Comparison of ENCODE assay signal across 23 cellular contexts in genomic region chr18:45324081-45324480, GRCh38.
DNase-seq lines count a peak whose midpoint lies in the region; ATAC-seq and TF ChIP-seq lines count a peak whose summit lies in the region.
"Had no signal": no experiment of that assay in that cellular context is flagged by ENCODE, and none has a peak within 500 bp of the region (broad histone marks: within the 10 kb centered on the region; RNA-seq: fewer than 3 reads in every experiment).

No MANE protein-coding gene starts in this region.

- no peak overlapping the region for H3K27ac Mint-ChIP-seq in CD8-positive, alpha-beta memory T cell
- H3K27ac Mint-ChIP-seq: activated CD4-positive, alpha-beta memory T cell treated with anti-CD3 and anti-CD28 coated beads, Interleukin-2, amount 10 ng/mL, durations not matched to agents 7 days and 5 days; activated naive CD4-positive, alpha-beta T cell treated with anti-CD3 and anti-CD28 coated beads for 36 hours; memory B cell; T-helper 2 cell treated with Interferon-gamma antibody and Interleukin-4, amounts not matched to agents 5 μg/mL and 100 μg/mL, for 36 hours had no signal

- no peak overlapping the region for H2AFZ ChIP-seq in neuronal stem cell (ENCODE audit: low read length)

- H2AK5ac ChIP-seq in neuronal stem cell (ENCODE audit: low read depth, low read length): no peak overlapping the region

- H3K9me3 Mint-ChIP-seq in CD8-positive, alpha-beta memory T cell: no peaks in the 10 kb centered on the region
- H3K9me3 Mint-ChIP-seq: activated CD4-positive, alpha-beta memory T cell treated with anti-CD3 and anti-CD28 coated beads, Interleukin-2, amount 10 ng/mL, durations not matched to agents 7 days and 5 days; activated naive CD4-positive, alpha-beta T cell treated with anti-CD3 and anti-CD28 coated beads for 36 hours; memory B cell; T-helper 2 cell treated with Interferon-gamma antibody and Interleukin-4, amounts not matched to agents 5 μg/mL and 100 μg/mL, for 36 hours had no signal

- no peak overlapping the region for H3K4me2 ChIP-seq in neuronal stem cell (ENCODE audit: insufficient read depth, low read length, poor library complexity, severe bottlenecking)
- H3K4me2 ChIP-seq: BLaER1 had no signal

- no peak overlapping the region for H2BK15ac ChIP-seq in neuronal stem cell (ENCODE audit: low read length)

- no peak for ATAC-seq in thoracic aorta (ENCODE audit: insufficient number of reproducible peaks, low FRiP score, low read depth)
- no peak for ATAC-seq in HG03135 (IDR thresholded peaks at IDR 0.05; ENCODE audit: unreplicated experiment)

- H3K9ac ChIP-seq in neuronal stem cell (ENCODE audit: low read depth, low read length, poor library complexity): no peak overlapping the region
- H3K9ac ChIP-seq: BLaER1 had no signal

- POLR2A ChIA-PET in RWPE1 (lab: Yijun Ruan, JAX; ENCODE audit: low non-redundant PET): no interaction called here
- POLR2A ChIA-PET in CD8-positive, alpha-beta memory T cell (lab: Charles Lee): no interaction called here

- H3K36me3 Mint-ChIP-seq in CD8-positive, alpha-beta memory T cell: no peaks in the 10 kb centered on the region
- H3K36me3 Mint-ChIP-seq: memory B cell had no signal

- H2BK120ac ChIP-seq in neuronal stem cell (ENCODE audit: low read depth, low read length): no peak overlapping the region

- DNase-seq in RWPE1 (ENCODE audit: low spot score): no peak
- peak in 2 of 10 donors; percentile 40 to 42 for DNase-seq in dorsolateral prefrontal cortex
- DNase-seq in neuronal stem cell (ENCODE audit: low spot score): no peak
- no peak for DNase-seq in thoracic aorta (ENCODE audit: low spot score)
- DNase-seq in hepatic stellate cell (ENCODE audit: low spot score): no peak
- no peak for DNase-seq in CD8-positive, alpha-beta memory T cell
- DNase-seq: activated CD4-positive, alpha-beta memory T cell treated with anti-CD3 and anti-CD28 coated beads, Interleukin-2, amount 10 ng/mL, durations not matched to agents 7 days and 5 days; activated CD8-positive, alpha-beta memory T cell treated with anti-CD3 and anti-CD28 coated beads, Interleukin-2, amount 50 U/mL, for 48 hours; activated naive CD4-positive, alpha-beta T cell treated with anti-CD3 and anti-CD28 coated beads for 36 hours; hippocampal formation; Kasumi-1; NCI-H1417 treated with DMSO at 0.1 percent for 48 hours; stimulated activated naive CD4-positive, alpha-beta T cell treated with Interleukin-2 at 50 U/mL for 16 hours had no signal

- H3K14ac ChIP-seq in neuronal stem cell (ENCODE audit: low read length): no peak overlapping the region

- no CpG with 5 or more reads among the region's 3 CpGs for WGBS in neuronal stem cell (ENCODE audit: extremely low coverage in 2 of 2, insufficient read length in 2 of 2, insufficient replicate concordance in 1 of 2), 2 donors

- H3K27me3 ChIP-seq in dorsolateral prefrontal cortex: peaks cover 0 to 5% (median 0%) of the 10 kb centered on the region in 45 donors
- no peaks in the 10 kb centered on the region for H3K27me3 ChIP-seq in neuronal stem cell (ENCODE audit: control insufficient read depth in 3 of 3, insufficient read depth in 3 of 3, low read depth in 1 of 3, low read length in 3 of 3)
- no peaks in the 10 kb centered on the region for H3K27me3 ChIP-seq in thoracic aorta (replicated peaks; ENCODE audit: insufficient read depth)
- no peaks in the 10 kb centered on the region for H3K27me3 ChIP-seq in CD8-positive, alpha-beta memory T cell (ENCODE audit: insufficient read depth, low read length, poor library complexity, severe bottlenecking)
- H3K27me3 ChIP-seq: BLaER1, brain microvascular endothelial cell, neutrophil, Peyer's patch, tibial nerve had no signal

- peaks cover 2 to 7% of the 10 kb centered on the region in 2 donors for H3K27me3 Mint-ChIP-seq in CD8-positive, alpha-beta memory T cell
- H3K27me3 Mint-ChIP-seq: activated CD4-positive, alpha-beta memory T cell treated with anti-CD3 and anti-CD28 coated beads, Interleukin-2, amount 10 ng/mL, durations not matched to agents 7 days and 5 days had no signal

- no peaks in the 10 kb centered on the region for H3K4me1 Mint-ChIP-seq in CD8-positive, alpha-beta memory T cell
- H3K4me1 Mint-ChIP-seq: activated CD4-positive, alpha-beta memory T cell treated with anti-CD3 and anti-CD28 coated beads, Interleukin-2, amount 10 ng/mL, durations not matched to agents 7 days and 5 days; memory B cell had no signal

- CTCF ChIA-PET in RWPE1 (lab: Yijun Ruan, JAX): interaction anchor here (0.6 kb wide), 1 partner anchor 232 kb away, joined by 3 read pairs; no protein-coding TSS in a partner anchor
- CTCF ChIA-PET in CD8-positive, alpha-beta memory T cell (lab: Charles Lee): no interaction called here

- intact Hi-C loops in dorsolateral prefrontal cortex (cut with DNase I): no loop called here

- no peak overlapping the region for H2BK12ac ChIP-seq in neuronal stem cell (ENCODE audit: low read length)

- H2BK5ac ChIP-seq in neuronal stem cell (ENCODE audit: low read length): no peak overlapping the region

- H3K27ac ChIP-seq in RWPE1: peak overlapping the region; percentile 79
- peak overlapping the region in 36 of 59 donors; percentile 3 to 80 (median 48) for H3K27ac ChIP-seq in dorsolateral prefrontal cortex
- peak overlapping the region; percentile 21 for H3K27ac ChIP-seq in neuronal stem cell (replicated peaks; ENCODE audit: low read length)
- peak overlapping the region; percentile 20 to 51 for H3K27ac ChIP-seq in thoracic aorta
- H3K27ac ChIP-seq in CD8-positive, alpha-beta memory T cell (ENCODE audit: low read depth, low read length): no peak overlapping the region
- H3K27ac ChIP-seq: BLaER1, brain microvascular endothelial cell, neutrophil had no signal

- no peak for TF ChIP-seq CTCF in RWPE1 (conservative IDR thresholded peaks at IDR 0.05; ENCODE audit: low read depth)
- no peak for TF ChIP-seq CTCF in dorsolateral prefrontal cortex (IDR thresholded peaks at IDR 0.05 in 54 of 56, conservative IDR thresholded peaks at IDR 0.05 in 2 of 56; ENCODE audit: low read depth in 1 of 56, partially characterized antibody in 56 of 56)
- no peak for TF ChIP-seq CTCF in thoracic aorta (IDR thresholded peaks at IDR 0.05)

- H3K36me3 ChIP-seq in neuronal stem cell (replicated peaks in 1 of 2; ENCODE audit: control insufficient read depth in 2 of 2, insufficient read depth in 2 of 2, low read length in 2 of 2): no peaks in the 10 kb centered on the region
- H3K36me3 ChIP-seq in thoracic aorta: no peaks in the 10 kb centered on the region
- no peaks in the 10 kb centered on the region for H3K36me3 ChIP-seq in CD8-positive, alpha-beta memory T cell (ENCODE audit: insufficient read depth, low read length)
- H3K36me3 ChIP-seq: BLaER1, brain microvascular endothelial cell, HAP-1, neutrophil, Peyer's patch, tibial nerve had no signal

- H3K4me3 Mint-ChIP-seq in CD8-positive, alpha-beta memory T cell: no peak overlapping the region
- H3K4me3 Mint-ChIP-seq: activated CD4-positive, alpha-beta memory T cell treated with anti-CD3 and anti-CD28 coated beads, Interleukin-2, amount 10 ng/mL, durations not matched to agents 7 days and 5 days; activated naive CD4-positive, alpha-beta T cell treated with anti-CD3 and anti-CD28 coated beads for 36 hours; memory B cell; T-helper 2 cell treated with Interferon-gamma antibody and Interleukin-4, amounts not matched to agents 5 μg/mL and 100 μg/mL, for 36 hours had no signal

- H3K9me3 ChIP-seq in neuronal stem cell (replicated peaks in 1 of 2; ENCODE audit: control insufficient read depth in 2 of 2, insufficient read depth in 1 of 2, low read depth in 1 of 2, low read length in 2 of 2): no peaks in the 10 kb centered on the region
- H3K9me3 ChIP-seq in thoracic aorta: no peaks in the 10 kb centered on the region
- no peaks in the 10 kb centered on the region for H3K9me3 ChIP-seq in CD8-positive, alpha-beta memory T cell (ENCODE audit: low read length)
- H3K9me3 ChIP-seq: BLaER1, Caco-2, HAP-1, neutrophil, Peyer's patch, tibial nerve had no signal

- H3K4me1 ChIP-seq in neuronal stem cell (ENCODE audit: control insufficient read depth in 2 of 2, insufficient read depth in 1 of 2, low read depth in 1 of 2, low read length in 2 of 2) (peaks cover 19 to 29% of the 10 kb centered on the region in 2 donors), thoracic aorta (ENCODE audit: control insufficient read depth in 1 of 2, low read depth in 2 of 2) (peaks cover 10 to 52% of the 10 kb centered on the region in 2 donors)
- no peaks in the 10 kb centered on the region for H3K4me1 ChIP-seq in CD8-positive, alpha-beta memory T cell (ENCODE audit: insufficient read depth, low read length)
- H3K4me1 ChIP-seq: BLaER1, Caco-2, HAP-1, Peyer's patch had no signal

- H3K4me3 ChIP-seq in dorsolateral prefrontal cortex: no peak overlapping the region
- H3K4me3 ChIP-seq in neuronal stem cell (ENCODE audit: low read length in 2 of 2): no peak overlapping the region
- no peak overlapping the region for H3K4me3 ChIP-seq in thoracic aorta
- no peak overlapping the region for H3K4me3 ChIP-seq in CD8-positive, alpha-beta memory T cell (ENCODE audit: low read length)
- H3K4me3 ChIP-seq: BLaER1, HAP-1, Peyer's patch, tibial nerve had no signal

- H3K4ac ChIP-seq in neuronal stem cell (ENCODE audit: low read length): no peak overlapping the region

- H4K91ac ChIP-seq in neuronal stem cell (ENCODE audit: low read depth, low read length, poor library complexity): no peak overlapping the region

- H3K23ac ChIP-seq in neuronal stem cell (ENCODE audit: low read depth, low read length, poor library complexity): no peak overlapping the region

- H3K79me1 ChIP-seq in neuronal stem cell (ENCODE audit: low read depth, low read length): no peaks in the 10 kb centered on the region

- H3K18ac ChIP-seq in neuronal stem cell (ENCODE audit: low read length): no peak overlapping the region

- H4K8ac ChIP-seq in neuronal stem cell (ENCODE audit: low read depth, low read length): no peak overlapping the region
